ENCODE assay signal across 2 cellular contexts in genomic region chr4:81436928-81437327, GRCh38.
TF ChIP-seq lines count a peak whose summit lies in the region.

No MANE protein-coding gene starts in this region.

TF ChIP-seq in GM12878, 131 proteins besides CTCF, POLR2A, EP300 and RAD21:
- TF ChIP-seq NFYA (IDR thresholded peaks at IDR 0.05; ENCODE audit: borderline replicate concordance, low read depth, low read length) = no peak
- no peak for TF ChIP-seq NBN (IDR thresholded peaks at IDR 0.05)

TF ChIP-seq in SK-N-SH, 30 proteins besides CTCF, POLR2A, EP300 and RAD21:
- TF ChIP-seq FOSL2 (IDR thresholded peaks at IDR 0.05; ENCODE audit: borderline replicate concordance, low read depth) (no peak), SIN3A (IDR thresholded peaks at IDR 0.05; ENCODE audit: borderline replicate concordance, low read depth, low read length) (no peak), ELF1 (IDR thresholded peaks at IDR 0.05) (no peak), USF1 (IDR thresholded peaks at IDR 0.05; ENCODE audit: borderline replicate concordance, low read depth) (no peak), IRF3 (IDR thresholded peaks at IDR 0.05; ENCODE audit: low read depth, low read length) (no peak), JUND (IDR thresholded peaks at IDR 0.05) (no peak), FOXJ3 (CRISPR knock-in tag; IDR thresholded peaks at IDR 0.05) (no peak), SMC3 (IDR thresholded peaks at IDR 0.05; ENCODE audit: low read depth, low read length) (no peak)
